In genomic region chr16:66618588-66618987, GRCh38 we compare ENCODE assay signal across 11 cellular contexts. TPM values are rescaled to one million over a fixed set of nuclear protein-coding genes. Genes with fewer than 3 reads are reported as not detected.
DNase-seq lines count a peak whose midpoint lies in the region; ATAC-seq, FAIRE-seq and TF ChIP-seq lines count a peak whose summit lies in the region.
"Had no signal": no experiment of that assay in that cellular context is flagged by ENCODE, and none has a peak within 500 bp of the region (broad histone marks: within the 10 kb centered on the region; RNA-seq: fewer than 3 reads in every experiment).

No MANE protein-coding gene starts in this region.

- peaks cover 1% of the 10 kb centered on the region for H3K36me3 ChIP-seq in CD4-positive, alpha-beta memory T cell (ENCODE audit: insufficient read depth, low read length)

- no peak for DNase-seq in activated T-cell treated with anti-CD3 and anti-CD28 coated beads, Interleukin-2, amount 50 U/mL, for 72 hours
- no peak for DNase-seq in activated T-cell treated with anti-CD3 and anti-CD28 coated beads, Interleukin-2, amount 50 U/mL, for 1 hour
- DNase-seq in MCF 10A (ENCODE audit: unreplicated experiment) (peak; percentile 96), left colon (no peak), urothelium cell line (ENCODE audit: low spot score) (peak; percentile 84), CD1c-positive myeloid dendritic cell (ENCODE audit: extremely low spot score) (no peak)
- DNase-seq in CD4-positive, alpha-beta memory T cell: no peak
- DNase-seq: anterior cingulate cortex, NCI-H446 had no signal

- H3K4me1 ChIP-seq in CD4-positive, alpha-beta memory T cell (ENCODE audit: insufficient read depth, low read length): no peaks in the 10 kb centered on the region

- ATAC-seq in activated T-cell treated with anti-CD3 and anti-CD28 coated beads, Interleukin-2, amount 50 U/mL, for 72 hours (replicated peaks in 1 of 2): peak; percentile 20 to 60
- peak; percentile 18 for ATAC-seq in left colon
- no peak for ATAC-seq in HG03159 (IDR thresholded peaks at IDR 0.05; ENCODE audit: unreplicated experiment)

- H3K27me3 Mint-ChIP-seq in activated T-cell treated with anti-CD3 and anti-CD28 coated beads, Interleukin-2, amount 50 U/mL, for 72 hours (ENCODE audit: low read depth): no peaks in the 10 kb centered on the region
- H3K27me3 Mint-ChIP-seq in MCF 10A (ENCODE audit: insufficient read depth, unreplicated experiment): no peaks in the 10 kb centered on the region
- H3K27me3 Mint-ChIP-seq in CD4-positive, alpha-beta memory T cell: no peaks in the 10 kb centered on the region

- TF ChIP-seq CTCF in MCF 10A (IDR thresholded peaks at IDR 0.05; ENCODE audit: unreplicated experiment): no peak

- H3K4me3 ChIP-seq in CD4-positive, alpha-beta memory T cell (ENCODE audit: low read length in 2 of 2): no peak overlapping the region

- no peak overlapping the region for H3K4me3 Mint-ChIP-seq in activated T-cell treated with anti-CD3 and anti-CD28 coated beads, Interleukin-2, amount 50 U/mL, for 72 hours
- peak overlapping the region; percentile 47 for H3K4me3 Mint-ChIP-seq in MCF 10A (ENCODE audit: unreplicated experiment)
- no peak overlapping the region for H3K4me3 Mint-ChIP-seq in CD4-positive, alpha-beta memory T cell

- no peak overlapping the region for H3K27ac ChIP-seq in CD4-positive, alpha-beta memory T cell (ENCODE audit: low read depth, low read length)

- BruUV-seq in MCF 10A (replicated peaks; lab: Mats Ljungman, UMichigan): no TSS peak

- no peaks in the 10 kb centered on the region for H3K4me1 Mint-ChIP-seq in activated T-cell treated with anti-CD3 and anti-CD28 coated beads, Interleukin-2, amount 50 U/mL, for 72 hours (ENCODE audit: low read depth)
- H3K4me1 Mint-ChIP-seq in MCF 10A (ENCODE audit: insufficient read depth, unreplicated experiment): peaks cover 32% of the 10 kb centered on the region
- H3K4me1 Mint-ChIP-seq in CD4-positive, alpha-beta memory T cell: no peaks in the 10 kb centered on the region

- intact Hi-C loops in MCF 10A (cut with micrococcal nuclease) (no loop called here), left colon (cut with DNase I, micrococcal nuclease) (no loop called here)
- intact Hi-C loops in CD4-positive, alpha-beta memory T cell (cut with micrococcal nuclease): no loop called here

- CTCF ChIA-PET in MCF 10A (lab: Yijun Ruan, JAX): interaction anchor here (0.5 to 4.0 kb wide), 14 partner anchors 8 to 274 kb away, joined by 3 to 24 read pairs (median 3); no protein-coding TSS in a partner anchor
- CTCF ChIA-PET in CD4-positive, alpha-beta memory T cell (lab: Charles Lee; ENCODE audit: partially characterized antibody): interaction anchor here (1.3 to 2.7 kb wide), 2 partner anchors 10 to 33 kb away, joined by 3 to 16 read pairs; no protein-coding TSS in a partner anchor

- POLR2A ChIA-PET in MCF 10A (lab: Yijun Ruan, JAX): interaction anchor here (0.7 to 3.4 kb wide), 20 partner anchors 8 to 211 kb away, joined by 3 to 29 read pairs (median 4); partner anchors contain the start of genes CKLF, CMTM4 and TK2
- POLR2A ChIA-PET in CD4-positive, alpha-beta memory T cell (lab: Charles Lee; ENCODE audit: partially characterized antibody): interaction anchor here (1.1 kb wide), 1 partner anchor 15 kb away, joined by 4 read pairs; the partner anchor contains the start of gene CMTM3

- H3K9me3 ChIP-seq in CD4-positive, alpha-beta memory T cell (ENCODE audit: control insufficient read depth in 1 of 2, low read length in 2 of 2): no peaks in the 10 kb centered on the region

- FAIRE-seq in urothelium cell line (lab: Jason Lieb, UNC): peak; percentile 30
- FAIRE-seq: A204.1 had no signal

- H3K27ac Mint-ChIP-seq in activated T-cell treated with anti-CD3 and anti-CD28 coated beads, Interleukin-2, amount 50 U/mL, for 72 hours: no peak overlapping the region
- peak overlapping the region; percentile 75 for H3K27ac Mint-ChIP-seq in MCF 10A (ENCODE audit: low read depth, unreplicated experiment)
- H3K27ac Mint-ChIP-seq in CD4-positive, alpha-beta memory T cell: no peak overlapping the region

- no peaks in the 10 kb centered on the region for H3K36me3 Mint-ChIP-seq in activated T-cell treated with anti-CD3 and anti-CD28 coated beads, Interleukin-2, amount 50 U/mL, for 72 hours (ENCODE audit: insufficient read depth in 2 of 2)
- H3K36me3 Mint-ChIP-seq in MCF 10A (ENCODE audit: insufficient read depth, unreplicated experiment): peaks cover 18% of the 10 kb centered on the region
- H3K36me3 Mint-ChIP-seq in CD4-positive, alpha-beta memory T cell: peaks cover 0 to 5% of the 10 kb centered on the region in 2 donors

- H3K27me3 ChIP-seq in CD4-positive, alpha-beta memory T cell (ENCODE audit: insufficient read depth, low read length): no peaks in the 10 kb centered on the region

- no peaks in the 10 kb centered on the region for H3K9me3 Mint-ChIP-seq in activated T-cell treated with anti-CD3 and anti-CD28 coated beads, Interleukin-2, amount 50 U/mL, for 72 hours
- H3K9me3 Mint-ChIP-seq in MCF 10A (ENCODE audit: unreplicated experiment): no peaks in the 10 kb centered on the region
- H3K9me3 Mint-ChIP-seq in CD4-positive, alpha-beta memory T cell: no peaks in the 10 kb centered on the region

RNA-seq across cellular contexts. Expression of gene CMTM3, which starts 14.1 kb away (rescaled TPM):
- total RNA-seq in activated T-cell treated with anti-CD3 and anti-CD28 coated beads, Interleukin-2, amount 50 U/mL, for 72 hours: 10 to 100 TPM; 82.4 to 90.6 TPM
- total RNA-seq in MCF 10A (2022) (4.3 and 5.7 TPM in 2 replicates), left colon (1 to 10 TPM; 3.4 to 6.7 TPM)
- total RNA-seq in CD4-positive, alpha-beta memory T cell: 10 to 100 TPM; 74.2 to 74.3 TPM
- polyA plus RNA-seq in CD4-positive, alpha-beta memory T cell: 100 to 1,000 TPM in 1 of 2 donors, 10 to 100 TPM in 1; 98.8 to 105 TPM

RNA-seq across cellular contexts. Expression of gene CMTM2, which starts 39.3 kb away (rescaled TPM):
- 1 to 10 TPM in 1 of 2 donors, under 1 TPM in 1; 0.31 to 1.2 TPM for total RNA-seq in activated T-cell treated with anti-CD3 and anti-CD28 coated beads, Interleukin-2, amount 50 U/mL, for 72 hours
- total RNA-seq in MCF 10A (2022): not detected in 2 replicates
- not detected for total RNA-seq in left colon
- total RNA-seq in CD4-positive, alpha-beta memory T cell: under 1 TPM; 0.72 to 0.79 TPM
- polyA plus RNA-seq in CD4-positive, alpha-beta memory T cell: not detected

RNA-seq across cellular contexts. Expression of gene CMTM1, which starts 52.3 kb away (rescaled TPM):
- total RNA-seq in activated T-cell treated with anti-CD3 and anti-CD28 coated beads, Interleukin-2, amount 50 U/mL, for 72 hours: 10 to 100 TPM; 10.1 to 14.4 TPM
- 2.1 and 4.8 TPM in 2 replicates for total RNA-seq in MCF 10A (2022)
- total RNA-seq in left colon: 1 to 10 TPM; 3.4 to 4.9 TPM
- 10 to 100 TPM; 12.2 to 13.4 TPM for total RNA-seq in CD4-positive, alpha-beta memory T cell
- polyA plus RNA-seq in CD4-positive, alpha-beta memory T cell: 1 to 10 TPM in 1 of 2 donors, under 1 TPM in 1; 0.80 to 1.6 TPM

Comparison
In these comparisons a context has a peak if more than half of its experiments do, and no peak if none do; other contexts are left out.
1. DNase-seq: peak in MCF 10A (single experiment) and urothelium cell line (single experiment); none in activated T-cell treated with anti-CD3 and anti-CD28 coated beads, Interleukin-2, amount 50 U/mL, for 72 hours (0 of 2), activated T-cell treated with anti-CD3 and anti-CD28 coated beads, Interleukin-2, amount 50 U/mL, for 1 hour (single experiment), left colon (0 of 2), CD1c-positive myeloid dendritic cell (single experiment) and CD4-positive, alpha-beta memory T cell (0 of 5).
2. RNA of gene CMTM3, which starts 14.1 kb away (total RNA-seq): 82.4 to 90.6 TPM in activated T-cell treated with anti-CD3 and anti-CD28 coated beads, Interleukin-2, amount 50 U/mL, for 72 hours and 74.2 to 74.3 TPM in CD4-positive, alpha-beta memory T cell; 3.4 to 6.7 TPM in left colon and 4.3 to 5.7 TPM in MCF 10A; every median in the first group is over 4 times any median in the second.